Comparison of ENCODE assay signal across 10 cellular contexts in genomic region chr4:8402640-8403039, GRCh38. TPM values are rescaled to one million over a fixed set of nuclear protein-coding genes. Genes with fewer than 3 reads are reported as not detected.
A peak's percentile ranks its signal among the peaks of the same experiment; 100 is the strongest.
DNase-seq lines count a peak whose midpoint lies in the region; ATAC-seq and TF ChIP-seq lines count a peak whose summit lies in the region.
"Had no signal": no experiment of that assay in that cellular context is flagged by ENCODE, and none has a peak within 500 bp of the region (broad histone marks: within the 10 kb centered on the region; RNA-seq: fewer than 3 reads in every experiment).

No MANE protein-coding gene starts in this region.

- intact Hi-C loops in tibial artery (cut with DNase I; ENCODE audit: low total_unique reads): loop anchor here (1.0 kb wide), 1 partner anchor 159 kb away; no protein-coding TSS in a partner anchor

- H3K27me3 ChIP-seq in tibial artery: no peaks in the 10 kb centered on the region

- H3K36me3 Mint-ChIP-seq in nephron (ENCODE audit: low read depth): peaks cover 44% of the 10 kb centered on the region
- H3K36me3 Mint-ChIP-seq: activated naive CD8-positive, alpha-beta T cell treated with anti-CD3 and anti-CD28 coated beads, Interleukin-2, amount 10 ng/mL, durations not matched to agents 7 days and 5 days had no signal

- H3K9me3 ChIP-seq in tibial artery: no peaks in the 10 kb centered on the region

- H3K27ac ChIP-seq in tibial artery: peak overlapping the region; percentile 74 to 87

- H3K27me3 Mint-ChIP-seq in nephron (ENCODE audit: low read depth): peaks cover 16% of the 10 kb centered on the region
- H3K27me3 Mint-ChIP-seq: activated naive CD8-positive, alpha-beta T cell treated with anti-CD3 and anti-CD28 coated beads, Interleukin-2, amount 10 ng/mL, durations not matched to agents 7 days and 5 days; CD4-positive, CD25-positive, alpha-beta regulatory T cell had no signal

- no peak overlapping the region for H3K4me3 ChIP-seq in tibial artery

- no peaks in the 10 kb centered on the region for H3K9me3 Mint-ChIP-seq in nephron
- H3K9me3 Mint-ChIP-seq: activated naive CD8-positive, alpha-beta T cell treated with anti-CD3 and anti-CD28 coated beads, Interleukin-2, amount 10 ng/mL, durations not matched to agents 7 days and 5 days had no signal

- peak overlapping the region; percentile 5 to 80 (median 23) for H3K27ac Mint-ChIP-seq in nephron
- H3K27ac Mint-ChIP-seq: activated naive CD8-positive, alpha-beta T cell treated with anti-CD3 and anti-CD28 coated beads, Interleukin-2, amount 10 ng/mL, durations not matched to agents 7 days and 5 days had no signal

- no peak for ATAC-seq in GM18520 (IDR thresholded peaks at IDR 0.05; ENCODE audit: unreplicated experiment)

- DNase-seq in NOMO-1 treated with dmso at 0.1 percent for 144 hours (lab: John Stamatoyannopoulos, UW; ENCODE audit: unreplicated experiment) (peak; percentile 72), dermis blood vessel endothelial cell (peak; percentile 63), tibial artery (peak; percentile 54 to 80), kidney tubule cell (ENCODE audit: low spot score) (no peak), GM13976 (ENCODE audit: low spot score) (no peak), GM10266 (ENCODE audit: extremely low spot score) (no peak)

- peaks cover 35 to 68% (median 39%) of the 10 kb centered on the region in 3 donors for H3K36me3 ChIP-seq in tibial artery

- TF ChIP-seq CTCF in nephron (IDR thresholded peaks at IDR 0.05; ENCODE audit: unreplicated experiment in 3 of 3) (no peak), tibial artery (IDR thresholded peaks at IDR 0.05) (no peak), GM13976 (IDR thresholded peaks at IDR 0.05; ENCODE audit: borderline replicate concordance, control extremely low read depth, extremely low read depth, insufficient read depth, missing control alignments) (no peak), GM10266 (IDR thresholded peaks at IDR 0.05; ENCODE audit: control insufficient read depth, insufficient read depth, low read depth, missing control alignments) (no peak)

- no peak overlapping the region for H3K4me3 Mint-ChIP-seq in nephron
- H3K4me3 Mint-ChIP-seq: activated naive CD8-positive, alpha-beta T cell treated with anti-CD3 and anti-CD28 coated beads, Interleukin-2, amount 10 ng/mL, durations not matched to agents 7 days and 5 days; CD4-positive, CD25-positive, alpha-beta regulatory T cell had no signal

- H3K4me1 ChIP-seq in tibial artery: peaks cover 0 to 32% (median 21%) of the 10 kb centered on the region in 4 donors

- peaks cover 45% of the 10 kb centered on the region for H3K4me1 Mint-ChIP-seq in nephron
- H3K4me1 Mint-ChIP-seq: activated naive CD8-positive, alpha-beta T cell treated with anti-CD3 and anti-CD28 coated beads, Interleukin-2, amount 10 ng/mL, durations not matched to agents 7 days and 5 days had no signal

- in situ Hi-C loops in GM13976 (cut with MboI; ENCODE audit: low sequenced_read_pairs, unreplicated experiment): loop anchor here (10.0 kb wide), 1 partner anchor 158 kb away; no protein-coding TSS in a partner anchor

RNA-seq across cellular contexts. Expression of gene ACOX3, which starts 37.9 kb away (rescaled TPM):
- 29.3 and 44.2 TPM in 2 replicates for total RNA-seq in dermis blood vessel endothelial cell

RNA-seq across cellular contexts. Expression of gene TRMT44, which starts 37.9 kb away (rescaled TPM):
- total RNA-seq in dermis blood vessel endothelial cell: 14.9 and 23.0 TPM in 2 replicates

Comparison
In these comparisons a context has a peak if more than half of its experiments do, and no peak if none do; other contexts are left out.
1. DNase-seq: peak in NOMO-1 treated with dmso at 0.1 percent for 144 hours (single experiment), dermis blood vessel endothelial cell (single experiment) and tibial artery (2 of 2); none in kidney tubule cell (single experiment), GM13976 (single experiment) and GM10266 (single experiment).